ENCODE assay signal across 1 cellular context in the genomic region with DNA sequence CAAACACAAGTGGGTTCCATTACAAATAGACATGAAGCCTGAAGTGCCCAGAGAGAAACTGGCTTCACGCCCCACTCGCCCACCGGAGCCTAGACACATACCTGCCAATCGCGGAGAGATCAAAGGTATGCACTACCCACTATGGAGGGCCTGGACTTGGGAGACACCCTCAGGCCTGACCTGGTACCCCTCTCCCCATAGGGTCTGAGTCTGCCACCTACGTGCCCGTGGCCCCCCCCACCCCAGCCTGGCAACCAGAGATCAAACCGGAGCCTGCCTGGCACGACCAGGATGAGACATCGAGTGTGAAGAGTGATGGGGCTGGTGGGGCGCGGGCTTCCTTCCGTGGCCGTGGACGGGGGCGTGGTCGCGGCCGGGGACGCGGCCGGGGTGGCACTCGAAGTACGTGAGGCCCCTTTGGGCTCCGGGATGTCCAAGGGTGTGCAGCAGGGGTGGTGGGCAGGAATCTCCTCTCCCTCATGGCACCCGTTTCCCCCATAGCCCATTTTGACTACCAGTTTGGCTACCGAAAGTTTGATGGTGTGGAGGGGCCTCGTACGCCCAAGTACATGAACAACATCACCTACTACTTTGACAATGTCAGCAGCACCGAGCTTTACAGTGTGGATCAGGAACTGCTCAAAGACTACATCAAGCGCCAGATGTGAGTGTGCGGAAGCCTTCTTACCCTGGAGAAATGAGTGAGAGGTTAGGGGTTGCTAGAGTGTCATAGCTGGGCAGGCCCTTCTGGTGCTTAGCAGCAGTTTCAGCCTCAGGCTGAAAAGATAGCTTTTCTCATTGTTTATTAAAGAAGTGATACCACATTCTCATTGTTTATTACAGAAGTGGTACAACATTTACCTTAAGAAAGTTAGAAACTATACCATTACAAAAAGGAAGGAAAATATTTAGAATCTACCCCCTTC.
TF ChIP-seq lines count a peak whose summit lies in the region.

No MANE protein-coding gene starts in this region.

TF ChIP-seq in IMR-90, 13 proteins besides CTCF, POLR2A, EP300 and RAD21:
- TF ChIP-seq MAZ (IDR thresholded peaks at IDR 0.05; ENCODE audit: borderline replicate concordance, low read depth, low read length) (no peak), CEBPB (IDR thresholded peaks at IDR 0.05; ENCODE audit: low read depth, low read length) (no peak)
